In genomic region chr20:63835031-63835858, GRCh38 we compare ENCODE assay signal across 8 cellular contexts. TPM values are rescaled to one million over a fixed set of nuclear protein-coding genes. Genes with fewer than 3 reads are reported as not detected.
DNase-seq lines count a peak whose midpoint lies in the region; ATAC-seq lines count a peak whose summit lies in the region.

No MANE protein-coding gene starts in this region.

- H3K9ac ChIP-seq in adipocyte (ENCODE audit: low read length) = no peak overlapping the region

- H3K4me1 ChIP-seq in adipocyte (ENCODE audit: control insufficient read depth, insufficient read depth, low read length) = peaks cover 5% of the 10 kb centered on the region

- peak; percentile 98 for DNase-seq in DMS 273 treated with DMSO at 0.1 percent for 48 hours (lab: John Stamatoyannopoulos, UW)
- DNase-seq in NCI-H1417 treated with DMSO at 0.1 percent for 48 hours (lab: John Stamatoyannopoulos, UW) = peak; percentile 26
- DNase-seq in adipocyte (ENCODE audit: low read depth) = peak; percentile 92
- DNase-seq in Right ventricle myocardium inferior (ENCODE audit: missing footprints) = peak; percentile 92
- DNase-seq in posterior cingulate gyrus = peak in 9 of 10 donors; percentile 29 to 94 (median 62)
- DNase-seq in activated effector memory CD4-positive, alpha-beta T cell treated with anti-CD3 and anti-CD28 coated beads, Interleukin-2, amount 50 U/mL, for 16 hours = no peak
- no peak for DNase-seq in germinal center (ENCODE audit: low spot score)

- H3K4me3 ChIP-seq in adipocyte (ENCODE audit: low read length) = no peak overlapping the region

- H3K9me3 ChIP-seq in adipocyte (ENCODE audit: control insufficient read depth, low read length) = no peaks in the 10 kb centered on the region

- H3K27me3 ChIP-seq in adipocyte (replicated peaks; ENCODE audit: control insufficient read depth, insufficient read depth, low read length) = peaks cover 5% of the 10 kb centered on the region

- ATAC-seq in Right ventricle myocardium inferior (peak; percentile 94), HG02840 (IDR thresholded peaks at IDR 0.05; ENCODE audit: low FRiP score, unreplicated experiment) (no peak)

- intact Hi-C loops in Right ventricle myocardium inferior (cut with DNase I) (no loop called here), posterior cingulate gyrus (cut with DNase I) (no loop called here)

- H3K36me3 ChIP-seq in adipocyte (ENCODE audit: control insufficient read depth, insufficient read depth, low read length, severe bottlenecking) = no peaks in the 10 kb centered on the region

RNA-seq across cellular contexts. Expression of gene ZBTB46, which starts 4.2 kb away (rescaled TPM):
- total RNA-seq in Right ventricle myocardium inferior = 13.8 TPM

RNA-seq across cellular contexts. Expression of gene ABHD16B, which starts 26.1 kb away (rescaled TPM):
- not detected for total RNA-seq in Right ventricle myocardium inferior

RNA-seq across cellular contexts. Expression of gene TPD52L2, which starts 29.8 kb away (rescaled TPM):
- total RNA-seq in Right ventricle myocardium inferior = 78.0 TPM

RNA-seq across cellular contexts. Expression of gene DNAJC5, which starts 59.7 kb away (rescaled TPM):
- 41.4 TPM for total RNA-seq in Right ventricle myocardium inferior

Comparison
In these comparisons a context has a peak if more than half of its experiments do, and no peak if none do; other contexts are left out.
1. DNase-seq: peak in DMS 273 treated with DMSO at 0.1 percent for 48 hours (single experiment), NCI-H1417 treated with DMSO at 0.1 percent for 48 hours (single experiment), adipocyte (single experiment), Right ventricle myocardium inferior (single experiment) and posterior cingulate gyrus (9 of 10); none in activated effector memory CD4-positive, alpha-beta T cell treated with anti-CD3 and anti-CD28 coated beads, Interleukin-2, amount 50 U/mL, for 16 hours (single experiment) and germinal center (single experiment).